ENCODE assay signal across 9 cellular contexts in genomic region chr2:98012561-98012979, GRCh38. TPM values are rescaled to one million over a fixed set of nuclear protein-coding genes. Genes with fewer than 3 reads are reported as not detected.
A peak's percentile ranks its signal among the peaks of the same experiment; 100 is the strongest.
DNase-seq lines count a peak whose midpoint lies in the region; ATAC-seq and TF ChIP-seq lines count a peak whose summit lies in the region.
"Had no signal": no experiment of that assay in that cellular context is flagged by ENCODE, and none has a peak within 500 bp of the region (broad histone marks: within the 10 kb centered on the region; RNA-seq: fewer than 3 reads in every experiment).

No MANE protein-coding gene starts in this region.

- TF ChIP-seq POLR2A in vagina (IDR thresholded peaks at IDR 0.05) = no peak

- peak overlapping the region in 1 of 2 donors; percentile 7 for H3K4me3 Mint-ChIP-seq in stimulated activated naive CD8-positive, alpha-beta T cell treated with anti-CD3 and anti-CD28 coated beads, Interleukin-15, amount 100 ng/mL, for 72 hours

- ATAC-seq in heart right ventricle = peak in 5 of 8 donors; percentile 4 to 50 (median 27)
- ATAC-seq in HG02938 (IDR thresholded peaks at IDR 0.05; ENCODE audit: unreplicated experiment) = peak; percentile 89
- ATAC-seq in stimulated activated naive CD8-positive, alpha-beta T cell treated with anti-CD3 and anti-CD28 coated beads, Interleukin-15, amount 100 ng/mL, for 72 hours = peak; percentile 87

- TF ChIP-seq CTCF in heart right ventricle (IDR thresholded peaks at IDR 0.05) (no peak), right atrium auricular region (IDR thresholded peaks at IDR 0.05) (no peak), vagina (IDR thresholded peaks at IDR 0.05) (no peak)

- H3K4me3 ChIP-seq in heart right ventricle (no peak overlapping the region), right atrium auricular region (no peak overlapping the region), vagina (no peak overlapping the region)

- H3K27me3 Mint-ChIP-seq in stimulated activated naive CD8-positive, alpha-beta T cell treated with anti-CD3 and anti-CD28 coated beads, Interleukin-15, amount 100 ng/mL, for 72 hours = peaks cover 7% of the 10 kb centered on the region

- peak overlapping the region in 1 of 2 donors; percentile 57 for H3K27ac Mint-ChIP-seq in stimulated activated naive CD8-positive, alpha-beta T cell treated with anti-CD3 and anti-CD28 coated beads, Interleukin-15, amount 100 ng/mL, for 72 hours

- WGBS in heart right ventricle, 2 donors = 94 to 97% methylated on average over 3 of the region's 3 CpGs

- H3K9me3 ChIP-seq in heart right ventricle (no peaks in the 10 kb centered on the region), right atrium auricular region (no peaks in the 10 kb centered on the region), vagina (no peaks in the 10 kb centered on the region)

- H3K9me3 Mint-ChIP-seq in stimulated activated naive CD8-positive, alpha-beta T cell treated with anti-CD3 and anti-CD28 coated beads, Interleukin-15, amount 100 ng/mL, for 72 hours = no peaks in the 10 kb centered on the region

- no peak overlapping the region for H3K27ac ChIP-seq in heart right ventricle
- no peak overlapping the region for H3K27ac ChIP-seq in right atrium auricular region
- no peak overlapping the region for H3K27ac ChIP-seq in vagina

- H3K4me1 Mint-ChIP-seq in stimulated activated naive CD8-positive, alpha-beta T cell treated with anti-CD3 and anti-CD28 coated beads, Interleukin-15, amount 100 ng/mL, for 72 hours = peaks cover 40% of the 10 kb centered on the region

- no peak for DNase-seq in heart right ventricle
- no peak for DNase-seq in right atrium auricular region (ENCODE audit: low spot score)
- peak; percentile 87 for DNase-seq in SKM-1 treated with dmso at 0.1 percent for 144 hours (lab: John Stamatoyannopoulos, UW; ENCODE audit: unreplicated experiment)
- DNase-seq in stimulated activated naive CD8-positive, alpha-beta T cell treated with anti-CD3 and anti-CD28 coated beads, Interleukin-15, amount 100 ng/mL, for 72 hours = peak; percentile 18 to 67
- DNase-seq in NCI-H69 (lab: John Stamatoyannopoulos, UW) = no peak
- DNase-seq in dermis blood vessel endothelial cell = no peak
- DNase-seq in vagina (ENCODE audit: extremely low spot score in 2 of 2) = no peak
- DNase-seq: DMS79 had no signal

- H3K4me1 ChIP-seq in heart right ventricle (peaks cover 0 to 39% (median 11%) of the 10 kb centered on the region in 9 donors), right atrium auricular region (peaks cover 0 to 17% of the 10 kb centered on the region in 2 donors), vagina (no peaks in the 10 kb centered on the region)

- intact Hi-C loops in heart right ventricle (cut with DNase I) (no loop called here), vagina (cut with DNase I) (no loop called here)

- H3K27me3 ChIP-seq in heart right ventricle (no peaks in the 10 kb centered on the region), right atrium auricular region (no peaks in the 10 kb centered on the region), vagina (no peaks in the 10 kb centered on the region)

- no peaks in the 10 kb centered on the region for H3K36me3 ChIP-seq in heart right ventricle
- H3K36me3 ChIP-seq in right atrium auricular region = no peaks in the 10 kb centered on the region
- no peaks in the 10 kb centered on the region for H3K36me3 ChIP-seq in vagina

RNA-seq across cellular contexts. Expression of gene TMEM131, which starts 16.8 kb away (rescaled TPM):
- total RNA-seq in heart right ventricle (10 to 100 TPM; 26.3 to 34.3 (median 30.7) TPM), right atrium auricular region (10 to 100 TPM; 20.7 to 21.8 TPM), dermis blood vessel endothelial cell (22.3 and 30.9 TPM in 2 replicates), vagina (35.4 TPM)
- 10 to 100 TPM in 1 of 2 donors, 1 to 10 TPM in 1; 8.2 to 14.3 TPM for polyA plus RNA-seq in heart right ventricle

Comparison
In these comparisons a context has a peak if more than half of its experiments do, and no peak if none do; other contexts are left out.
1. ATAC-seq: peak in every context shown above with its lines; median percentile 89 in HG02938; 87 in stimulated activated naive CD8-positive, alpha-beta T cell treated with anti-CD3 and anti-CD28 coated beads, Interleukin-15, amount 100 ng/mL, for 72 hours; 27 in heart right ventricle.
2. DNase-seq: peak in SKM-1 treated with dmso at 0.1 percent for 144 hours (single experiment) and stimulated activated naive CD8-positive, alpha-beta T cell treated with anti-CD3 and anti-CD28 coated beads, Interleukin-15, amount 100 ng/mL, for 72 hours (2 of 2); none in heart right ventricle (0 of 2), right atrium auricular region (single experiment), NCI-H69 (single experiment), dermis blood vessel endothelial cell (single experiment) and vagina (0 of 2).